Comparison of ENCODE assay signal across 15 cellular contexts in the genomic region with DNA sequence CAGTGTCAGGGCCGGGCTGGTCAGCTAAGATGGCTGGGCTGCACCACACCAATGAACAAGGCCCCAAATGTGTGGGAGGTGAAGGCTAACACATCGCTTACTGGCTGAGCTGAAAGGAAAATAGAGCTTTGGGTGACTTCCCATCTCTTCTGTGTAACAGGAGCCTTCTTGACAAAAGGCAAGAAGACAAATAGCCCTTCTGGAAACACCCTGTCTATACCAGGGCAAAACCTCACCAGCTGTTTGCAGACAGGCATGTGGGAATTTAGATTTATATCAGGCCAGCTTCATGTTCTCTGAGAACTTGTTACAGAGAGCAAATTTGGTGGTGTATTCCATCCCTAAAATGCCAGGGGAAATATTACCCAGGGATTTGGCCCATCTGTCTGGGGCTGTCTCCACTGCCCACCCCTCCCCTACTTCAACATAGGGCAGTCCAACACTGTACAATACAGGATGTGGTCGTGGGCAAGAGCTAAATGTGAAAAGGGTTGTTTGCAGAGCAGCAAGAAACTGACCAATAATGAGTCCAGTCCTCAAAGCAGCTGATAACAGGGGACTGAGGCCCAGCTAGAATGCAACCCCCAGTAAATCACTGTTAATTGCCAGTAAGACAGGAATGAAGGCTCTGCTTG. TPM values are rescaled to one million over a fixed set of nuclear protein-coding genes. Genes with fewer than 3 reads are reported as not detected.
DNase-seq lines count a peak whose midpoint lies in the region; ATAC-seq, FAIRE-seq and TF ChIP-seq lines count a peak whose summit lies in the region.
"Had no signal": no experiment of that assay in that cellular context is flagged by ENCODE, and none has a peak within 500 bp of the region (broad histone marks: within the 10 kb centered on the region; RNA-seq: fewer than 3 reads in every experiment).

No MANE protein-coding gene starts in this region.

- H3K27me3 Mint-ChIP-seq in progenitor cell of endocrine pancreas, result peaks cover under 1% of the 10 kb centered on the region

- intact Hi-C loops in heart right ventricle (cut with DNase I), result no loop called here

- H3K27ac Mint-ChIP-seq in progenitor cell of endocrine pancreas, result peak overlapping the region; percentile 77

- no peak for TF ChIP-seq CTCF in heart right ventricle (IDR thresholded peaks at IDR 0.05)
- no peak for TF ChIP-seq CTCF in progenitor cell of endocrine pancreas (IDR thresholded peaks at IDR 0.05; ENCODE audit: unreplicated experiment)
- TF ChIP-seq CTCF in MM.1S (IDR thresholded peaks at IDR 0.05; ENCODE audit: low read length), result no peak
- TF ChIP-seq CTCF in GM10266 (IDR thresholded peaks at IDR 0.05; ENCODE audit: control insufficient read depth, insufficient read depth, low read depth, missing control alignments), result no peak

- peaks cover 0 to 36% (median 5%) of the 10 kb centered on the region in 9 donors for H3K4me1 ChIP-seq in heart right ventricle
- H3K4me1 ChIP-seq in MM.1S (ENCODE audit: low read length), result no peaks in the 10 kb centered on the region

- H3K9me3 Mint-ChIP-seq in progenitor cell of endocrine pancreas (ENCODE audit: low read depth), result no peaks in the 10 kb centered on the region

- H3K9me2 ChIP-seq in MM.1S (replicated peaks; ENCODE audit: insufficient read depth, low read length), result no peaks in the 10 kb centered on the region

- peak; percentile 19 for DNase-seq in NCI-H226
- DNase-seq in heart right ventricle, result no peak
- DNase-seq in progenitor cell of endocrine pancreas (ENCODE audit: low spot score, unreplicated experiment), result no peak
- no peak for DNase-seq in MM.1S
- no peak for DNase-seq in urothelium cell line (ENCODE audit: low spot score)
- no peak for DNase-seq in retina
- DNase-seq in GM10266 (ENCODE audit: extremely low spot score), result no peak
- DNase-seq: central memory CD4-positive, alpha-beta T cell; NCI-H2029 treated with DMSO at 0.1 percent for 48 hours had no signal

- peaks cover 41% of the 10 kb centered on the region for H3K4me1 Mint-ChIP-seq in progenitor cell of endocrine pancreas (ENCODE audit: low read depth)

- no peak for FAIRE-seq in urothelium cell line (lab: Jason Lieb, UNC)
- FAIRE-seq: GM12892, H54 had no signal

- H3K36me3 ChIP-seq in heart right ventricle (no peaks in the 10 kb centered on the region), MM.1S (replicated peaks; ENCODE audit: insufficient read depth, low read length) (no peaks in the 10 kb centered on the region)
- H3K36me3 ChIP-seq: BLaER1 treated with 17β-estradiol and CSF1 and Interleukin-3, amounts not matched to agents 10 nM and 100 nM; neutrophil had no signal

- H3K27ac ChIP-seq in heart right ventricle, result peak overlapping the region in 5 of 10 donors; percentile 14 to 70 (median 28)
- H3K27ac ChIP-seq in MM.1S (ENCODE audit: low read length), result no peak overlapping the region
- H3K27ac ChIP-seq: BLaER1 treated with 17β-estradiol and CSF1 and Interleukin-3, amounts not matched to agents 10 nM and 100 nM; HL-60; neutrophil had no signal

- H3F3A ChIP-seq in MM.1S (ENCODE audit: insufficient read depth, low read length), result no peaks in the 10 kb centered on the region

- H3K79me2 ChIP-seq in MM.1S (ENCODE audit: low read length), result no peaks in the 10 kb centered on the region

- H3K4me3 Mint-ChIP-seq in progenitor cell of endocrine pancreas (ENCODE audit: low read depth), result no peak overlapping the region

- H3K9me3 ChIP-seq in heart right ventricle, result no peaks in the 10 kb centered on the region
- no peaks in the 10 kb centered on the region for H3K9me3 ChIP-seq in MM.1S (replicated peaks; ENCODE audit: insufficient read depth, low read length)
- H3K9me3 ChIP-seq: BLaER1 treated with 17β-estradiol and CSF1 and Interleukin-3, amounts not matched to agents 10 nM and 100 nM; neutrophil had no signal

- H3K27me3 ChIP-seq in heart right ventricle (no peaks in the 10 kb centered on the region), MM.1S (replicated peaks; ENCODE audit: insufficient read depth, low read length) (no peaks in the 10 kb centered on the region)
- H3K27me3 ChIP-seq: BLaER1 treated with 17β-estradiol and CSF1 and Interleukin-3, amounts not matched to agents 10 nM and 100 nM; neutrophil had no signal

- 64 to 65% methylated on average over 3 of the region's 3 CpGs for WGBS in heart right ventricle, 2 donors

- no peak overlapping the region for H3K4me2 ChIP-seq in MM.1S (ENCODE audit: low read depth, low read length)
- H3K4me2 ChIP-seq: BLaER1 treated with 17β-estradiol and CSF1 and Interleukin-3, amounts not matched to agents 10 nM and 100 nM had no signal

- H3K9ac ChIP-seq in MM.1S (ENCODE audit: low read length), result no peak overlapping the region
- H3K9ac ChIP-seq: BLaER1 treated with 17β-estradiol and CSF1 and Interleukin-3, amounts not matched to agents 10 nM and 100 nM had no signal

- H3K4me3 ChIP-seq in heart right ventricle (no peak overlapping the region), MM.1S (ENCODE audit: low read length) (no peak overlapping the region)
- H3K4me3 ChIP-seq: BLaER1 treated with 17β-estradiol and CSF1 and Interleukin-3, amounts not matched to agents 10 nM and 100 nM had no signal

- no peaks in the 10 kb centered on the region for H3K36me3 Mint-ChIP-seq in progenitor cell of endocrine pancreas (ENCODE audit: insufficient read depth)

- H2AFZ ChIP-seq in MM.1S (ENCODE audit: low read length), result no peak overlapping the region

- ATAC-seq in GM18511 (IDR thresholded peaks at IDR 0.05; ENCODE audit: unreplicated experiment) (peak; percentile 61), heart right ventricle (peak; percentile 28 to 78 (median 62))

- no peaks in the 10 kb centered on the region for H4K20me1 ChIP-seq in MM.1S (ENCODE audit: insufficient read depth, low read length)
- H4K20me1 ChIP-seq: BLaER1 treated with 17β-estradiol and CSF1 and Interleukin-3, amounts not matched to agents 10 nM and 100 nM had no signal

RNA-seq across cellular contexts. Expression of a gene that starts 37.1 kb away (rescaled TPM):
- 1 to 10 TPM; 2.9 to 5.0 (median 4.5) TPM for total RNA-seq in heart right ventricle
- polyA plus RNA-seq in heart right ventricle, result 1 to 10 TPM; 3.0 to 3.6 TPM
- 0.98 and 1.8 TPM in 2 replicates for total RNA-seq in progenitor cell of endocrine pancreas
